In the genomic region with DNA sequence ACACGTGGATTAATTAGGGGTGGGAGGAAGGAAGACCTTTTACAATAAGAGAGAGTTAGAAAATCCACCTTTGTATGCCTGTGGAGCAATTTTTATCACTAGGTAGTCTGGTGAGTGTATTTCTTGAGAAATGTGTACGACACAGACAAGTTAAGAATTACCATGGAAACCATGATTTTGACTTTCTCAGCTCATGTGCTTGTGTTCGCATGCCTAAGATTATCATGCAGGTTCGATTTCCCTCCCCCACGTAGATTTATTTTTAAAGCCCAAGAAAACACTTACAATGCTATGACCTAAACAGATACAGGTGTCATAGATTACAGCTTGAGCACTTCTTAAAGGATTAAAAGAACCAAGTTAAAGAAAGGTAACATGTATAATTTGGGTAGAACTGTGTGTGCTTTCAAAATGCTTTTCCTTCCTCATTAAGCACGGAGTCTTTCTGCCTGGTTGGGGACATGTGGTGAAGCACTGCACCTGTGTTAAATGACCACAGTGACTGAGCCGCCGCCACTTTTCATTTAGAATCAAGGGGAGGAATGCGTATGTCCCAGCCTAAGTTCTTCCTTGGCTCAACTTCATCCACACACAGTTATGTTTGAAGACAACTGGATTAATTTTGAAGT, we compare ENCODE assay signal across 1 cellular context.
TF ChIP-seq lines count a peak whose summit lies in the region.

No MANE protein-coding gene starts in this region.

TF ChIP-seq in GM23338, 12 proteins besides CTCF, POLR2A, EP300 and RAD21 (continued from another document):
- no peak for TF ChIP-seq REST (IDR thresholded peaks at IDR 0.05; ENCODE audit: unreplicated experiment)
- TF ChIP-seq CREB1 (CRISPR knock-in tag; IDR thresholded peaks at IDR 0.05; ENCODE audit: low read depth): no peak
- TF ChIP-seq ZNF331 (CRISPR knock-in tag; IDR thresholded peaks at IDR 0.05; ENCODE audit: low read depth): no peak
- TF ChIP-seq, protein P1, sequence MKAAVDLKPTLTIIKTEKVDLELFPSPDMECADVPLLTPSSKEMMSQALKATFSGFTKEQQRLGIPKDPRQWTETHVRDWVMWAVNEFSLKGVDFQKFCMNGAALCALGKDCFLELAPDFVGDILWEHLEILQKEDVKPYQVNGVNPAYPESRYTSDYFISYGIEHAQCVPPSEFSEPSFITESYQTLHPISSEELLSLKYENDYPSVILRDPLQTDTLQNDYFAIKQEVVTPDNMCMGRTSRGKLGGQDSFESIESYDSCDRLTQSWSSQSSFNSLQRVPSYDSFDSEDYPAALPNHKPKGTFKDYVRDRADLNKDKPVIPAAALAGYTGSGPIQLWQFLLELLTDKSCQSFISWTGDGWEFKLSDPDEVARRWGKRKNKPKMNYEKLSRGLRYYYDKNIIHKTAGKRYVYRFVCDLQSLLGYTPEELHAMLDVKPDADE (IDR thresholded peaks at IDR 0.05): no peak
